Comparison of ENCODE assay signal across 1 cellular context in the genomic region with DNA sequence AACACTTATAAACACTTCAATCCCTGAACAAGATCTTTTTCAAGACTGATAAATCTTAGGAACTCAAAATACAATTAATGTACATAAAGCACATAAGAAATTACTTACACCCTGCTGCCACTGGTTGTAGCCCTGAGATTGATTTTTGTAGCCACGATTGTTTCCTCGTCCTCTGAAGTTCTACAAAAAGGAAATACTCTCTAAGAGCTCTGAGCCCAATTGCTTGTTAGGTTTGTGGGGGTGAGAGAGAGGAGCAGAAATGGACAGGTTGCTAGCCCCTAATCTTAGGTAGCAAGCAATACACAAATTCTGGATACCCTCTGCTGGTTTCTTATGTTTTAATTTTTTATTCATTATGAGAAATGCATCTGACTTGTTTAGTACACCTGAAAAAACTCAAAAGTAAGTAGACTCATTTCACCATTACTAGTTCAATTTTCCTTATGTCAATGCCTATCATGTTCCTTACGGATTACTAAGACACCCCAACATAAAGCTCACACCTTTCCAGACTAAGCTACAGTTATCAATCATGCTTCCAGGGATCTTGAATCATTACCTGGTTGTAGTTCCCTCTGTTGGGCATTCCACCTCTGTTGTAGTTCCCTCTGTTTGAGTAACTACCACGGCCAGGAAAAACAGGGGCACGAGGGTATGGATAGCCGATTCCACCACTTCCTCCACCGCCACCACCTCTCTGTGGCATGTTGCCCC.
TF ChIP-seq lines count a peak whose summit lies in the region.

No MANE protein-coding gene starts in this region.

TF ChIP-seq in H1, 55 proteins besides CTCF, POLR2A, EP300 and RAD21:
- TF ChIP-seq SP2 (IDR thresholded peaks at IDR 0.05; ENCODE audit: low read length) = no peak
- no peak for TF ChIP-seq BCL11A (IDR thresholded peaks at IDR 0.05; ENCODE audit: low read depth in 2 of 2, low read length in 2 of 2)
- peak; percentile 41 for TF ChIP-seq POLR2AphosphoS5 (IDR thresholded peaks at IDR 0.05; ENCODE audit: low read depth, low read length)
- no peak for TF ChIP-seq CBX8 (IDR thresholded peaks at IDR 0.05; ENCODE audit: borderline replicate concordance, low read depth, low read length)
